22 cellular contexts compared by ENCODE assay signal in genomic region chr11:44583353-44583669, GRCh38.
"Had no signal": no experiment of that assay in that cellular context is flagged by ENCODE, and none has a peak within 500 bp of the region (broad histone marks: within the 10 kb centered on the region; RNA-seq: fewer than 3 reads in every experiment).

No MANE protein-coding gene starts in this region.

- DNase-seq: activated CD4-positive, alpha-beta T cell treated with anti-CD3 and anti-CD28 coated beads, Interleukin-2, amount 50 U/mL, for 1 hour; activated CD8-positive, alpha-beta memory T cell treated with anti-CD3 and anti-CD28 coated beads, Interleukin-2, amount 50 U/mL, for 4 hours; activated naive CD8-positive, alpha-beta T cell treated with anti-CD3 and anti-CD28 coated beads for 36 hours; activated T-cell treated with anti-CD3 and anti-CD28 coated beads, Interleukin-2, amount 50 U/mL, for 72 hours; amniotic stem cell; dermis blood vessel endothelial cell; foreskin fibroblast; hypothalamus; kidney; left lung; mesendoderm; naive thymus-derived CD8-positive, alpha-beta T cell; sigmoid colon; stimulated activated CD4-positive, alpha-beta T cell treated with anti-CD3 and anti-CD28 coated beads, Interleukin-4, amount 100 ng/mL, for 4 hours; stimulated activated naive CD4-positive, alpha-beta T cell treated with Interleukin-2 at 50 U/mL for 16 hours; SW 1271; transverse colon; uterus had no signal

- H3K79me2 ChIP-seq: parathyroid adenoma had no signal

- H3K4me3 ChIP-seq: cardiac muscle cell, left lung, sigmoid colon, suprapubic skin, transverse colon, uterus had no signal

- ATAC-seq: activated T-cell treated with anti-CD3 and anti-CD28 coated beads, Interleukin-2, amount 50 U/mL, for 72 hours; left lung; naive thymus-derived CD8-positive, alpha-beta T cell had no signal

- H3K4me3 Mint-ChIP-seq: activated naive CD8-positive, alpha-beta T cell treated with anti-CD3 and anti-CD28 coated beads for 36 hours; activated T-cell treated with anti-CD3 and anti-CD28 coated beads, Interleukin-2, amount 50 U/mL, for 72 hours; naive thymus-derived CD8-positive, alpha-beta T cell had no signal

- H3K36me3 ChIP-seq: cardiac muscle cell, sigmoid colon, transverse colon, uterus had no signal

- H3K27me3 Mint-ChIP-seq: activated naive CD8-positive, alpha-beta T cell treated with anti-CD3 and anti-CD28 coated beads for 36 hours; naive thymus-derived CD8-positive, alpha-beta T cell had no signal

- H3K27ac ChIP-seq: cardiac muscle cell, epithelial cell of prostate, parathyroid adenoma, suprapubic skin, uterus had no signal

- H3K9ac ChIP-seq: parathyroid adenoma had no signal

- H3K27me3 ChIP-seq: cardiac muscle cell, left lung, sigmoid colon, suprapubic skin, transverse colon, uterus had no signal

- H3K27ac Mint-ChIP-seq: activated T-cell treated with anti-CD3 and anti-CD28 coated beads, Interleukin-2, amount 50 U/mL, for 72 hours had no signal

- H3K9me3 ChIP-seq: left lung, suprapubic skin, transverse colon, uterus had no signal

- H2AFZ ChIP-seq: parathyroid adenoma had no signal

- H3K4me1 ChIP-seq: parathyroid adenoma, uterus had no signal
